In genomic region chr5:77774981-77775772, GRCh38 we compare ENCODE assay signal across 8 cellular contexts. TPM values are rescaled to one million over a fixed set of nuclear protein-coding genes. Genes with fewer than 3 reads are reported as not detected.
DNase-seq lines count a peak whose midpoint lies in the region; ATAC-seq, FAIRE-seq and TF ChIP-seq lines count a peak whose summit lies in the region.

No MANE protein-coding gene starts in this region.

- H3K56ac ChIP-seq in H9 (ENCODE audit: insufficient read length, low read depth, low read length), result no peak overlapping the region

- peak overlapping the region; percentile 83 for H3K4me2 ChIP-seq in H9 (ENCODE audit: insufficient read depth, insufficient read length, low read length)

- no peak overlapping the region for H2BK12ac ChIP-seq in H9 (ENCODE audit: insufficient read length, low read depth, low read length)

- H3K18ac ChIP-seq in H9 (ENCODE audit: insufficient read length, low read depth, low read length), result peak overlapping the region; percentile 91

- TF ChIP-seq CTCF in H9 (conservative IDR thresholded peaks at IDR 0.05), result no peak
- no peak for TF ChIP-seq CTCF in natural killer cell (IDR thresholded peaks at IDR 0.05)

- H3K9me3 Mint-ChIP-seq in H9 (no peaks in the 10 kb centered on the region), natural killer cell (no peaks in the 10 kb centered on the region)

- H3K23ac ChIP-seq in H9 (ENCODE audit: insufficient read length, low read depth, low read length), result no peak overlapping the region

- no peak overlapping the region for H2BK5ac ChIP-seq in H9 (ENCODE audit: insufficient read length, low read length)

- H3K9ac ChIP-seq in H9 (ENCODE audit: extremely low read depth, insufficient read length, low read length), result peak overlapping the region; percentile 84

- H2AK5ac ChIP-seq in H9 (ENCODE audit: insufficient read length, low read length), result no peak overlapping the region

- H2BK20ac ChIP-seq in H9 (ENCODE audit: low read depth, low read length, poor library complexity, severe bottlenecking), result no peak overlapping the region

- H3K4me1 ChIP-seq in H9 (ENCODE audit: insufficient read depth, low read length) (peaks cover 11% of the 10 kb centered on the region; the same call in 1 of the 2 replicates), ectodermal cell (ENCODE audit: control insufficient read depth, insufficient read depth, low read length) (peaks cover 13% of the 10 kb centered on the region)

- intact Hi-C loops in natural killer cell (cut with micrococcal nuclease), result loop anchor here (10.0 kb wide), 1 partner anchor 280 kb away; the partner anchor contains the start of gene WDR41

- ATAC-seq in natural killer cell (peak in 2 of 3 donors; percentile 23 to 35), HG02678 (IDR thresholded peaks at IDR 0.05; ENCODE audit: unreplicated experiment) (no peak)

- peaks cover 45 to 51% of the 10 kb centered on the region in 2 experiments for H3K4me1 Mint-ChIP-seq in H9
- peaks cover 39 to 44% of the 10 kb centered on the region in 2 donors for H3K4me1 Mint-ChIP-seq in natural killer cell

- no peak overlapping the region for H2BK120ac ChIP-seq in H9 (ENCODE audit: low read depth, low read length, poor library complexity, severe bottlenecking)

- H3K4me3 ChIP-seq in ectodermal cell (ENCODE audit: insufficient read depth, low read depth, low read length), result peak overlapping the region; percentile 87

- H3K27me3 Mint-ChIP-seq in H9 (ENCODE audit: low read depth) (peaks cover 12% of the 10 kb centered on the region), natural killer cell (ENCODE audit: low read depth in 2 of 2) (no peaks in the 10 kb centered on the region)

- peaks cover 2% of the 10 kb centered on the region; the same call in 1 of the 2 replicates for H3K27me3 ChIP-seq in H9 (ENCODE audit: insufficient read depth, low read length)
- H3K27me3 ChIP-seq in ectodermal cell (ENCODE audit: control insufficient read depth, insufficient read depth, low read length, poor library complexity, severe bottlenecking), result no peaks in the 10 kb centered on the region

- H2AFZ ChIP-seq in H9 (ENCODE audit: low read length), result no peak overlapping the region

- H3K27ac Mint-ChIP-seq in H9 (peak overlapping the region; percentile 26 to 98 (median 97); a peak in 6 of 7 replicates), natural killer cell (peak overlapping the region; percentile 90 to 98)

- H3K14ac ChIP-seq in H9 (ENCODE audit: insufficient read depth, low read length), result peak overlapping the region; percentile 88; the same call in 1 of the 2 replicates

- H3K79me2 ChIP-seq in H9 (ENCODE audit: insufficient read depth, low read length), result peaks cover 39% of the 10 kb centered on the region; the same call in 1 of the 2 replicates

- H4K8ac ChIP-seq in H9 (replicated peaks; ENCODE audit: insufficient read length, low read depth, low read length), result no peak overlapping the region

- H3K36me3 Mint-ChIP-seq in H9 (ENCODE audit: insufficient read depth in 1 of 3, low read depth in 3 of 3), result peaks cover 11 to 13% (median 12%) of the 10 kb centered on the region in 3 experiments; a peak in 5 of 7 replicates
- H3K36me3 Mint-ChIP-seq in natural killer cell, result no peaks in the 10 kb centered on the region

- H3K4ac ChIP-seq in H9 (ENCODE audit: low read depth, low read length), result no peak overlapping the region

- no peak overlapping the region for H3T11ph ChIP-seq in H9 (ENCODE audit: low read length)

- no peak for TF ChIP-seq POLR2A in GM12891 (IDR thresholded peaks at IDR 0.05; ENCODE audit: low read depth, low read length)
- no peak for TF ChIP-seq POLR2A in H54 (IDR thresholded peaks at IDR 0.05; ENCODE audit: low read depth, low read length)

- WGBS in H9 (ENCODE audit: extremely low coverage, insufficient read length, low lambda C conversion rate), result no CpG with 5 or more reads among the region's 13 CpGs
- 1 to 3% methylated on average over 12 to 13 of the region's 13 CpGs for WGBS in ectodermal cell, 2 experiments

- H4K91ac ChIP-seq in H9 (ENCODE audit: insufficient read length, low read depth, low read length), result no peak overlapping the region

- peaks cover 14% of the 10 kb centered on the region for H3K23me2 ChIP-seq in H9 (ENCODE audit: insufficient read length, low read depth, low read length, poor library complexity, severe bottlenecking)

- peaks cover 3% of the 10 kb centered on the region for H3K79me1 ChIP-seq in H9 (ENCODE audit: insufficient read depth, low read depth, low read length, poor library complexity, severe bottlenecking)

- FAIRE-seq in GM12891 (lab: Jason Lieb, UNC), result peak; percentile 59
- FAIRE-seq in H54 (lab: Jason Lieb, UNC), result no peak

- H3K36me3 ChIP-seq in ectodermal cell (ENCODE audit: control insufficient read depth, insufficient read depth, low read length), result no peaks in the 10 kb centered on the region

- H3K4me3 Mint-ChIP-seq in H9 (peak overlapping the region; percentile 90 to 91), natural killer cell (peak overlapping the region; percentile 97)

- H4K20me1 ChIP-seq in H9 (ENCODE audit: control insufficient read depth, insufficient read depth, insufficient read length), result no peaks in the 10 kb centered on the region

- H3K27ac ChIP-seq in H9 (ENCODE audit: insufficient read length, low read depth, low read length) (no peak overlapping the region), ectodermal cell (ENCODE audit: insufficient read depth, low read depth, low read length, poor library complexity, severe bottlenecking) (peak overlapping the region; percentile 77)

- no peak overlapping the region for H2BK15ac ChIP-seq in H9 (ENCODE audit: low read depth, low read length)

- no peak for DNase-seq in GM12891 (ENCODE audit: insufficient read length, low spot score)
- DNase-seq in H9, result no peak
- DNase-seq in OCI-M1 (lab: John Stamatoyannopoulos, UW), result peak; percentile 66
- no peak for DNase-seq in natural killer cell
- no peak for DNase-seq in H54 (ENCODE audit: insufficient read length, low spot score)
- no peak for DNase-seq in NCI-H1048 (lab: John Stamatoyannopoulos, UW)

- H4K5ac ChIP-seq in H9 (ENCODE audit: insufficient read length, low read depth, low read length), result no peak overlapping the region

- no peaks in the 10 kb centered on the region for H3K9me3 ChIP-seq in H9 (ENCODE audit: control insufficient read depth, low read depth, low read length)
- no peaks in the 10 kb centered on the region for H3K9me3 ChIP-seq in ectodermal cell (ENCODE audit: control insufficient read depth, low read length)

TF ChIP-seq in GM12891, 5 proteins besides CTCF, POLR2A, EP300 and RAD21:
- no peak for TF ChIP-seq SPI1 (IDR thresholded peaks at IDR 0.05; ENCODE audit: low read depth, low read length)
- no peak for TF ChIP-seq POLR2AphosphoS5 (IDR thresholded peaks at IDR 0.05; ENCODE audit: low read depth, low read length)
- no peak for TF ChIP-seq POU2F2 (IDR thresholded peaks at IDR 0.05; ENCODE audit: low read depth, low read length)
- no peak for TF ChIP-seq PAX5 (IDR thresholded peaks at IDR 0.05; ENCODE audit: insufficient read depth, low read length, severe bottlenecking)
- no peak for TF ChIP-seq TAF1 (IDR thresholded peaks at IDR 0.05; ENCODE audit: low read depth, low read length)

RNA-seq across cellular contexts. Expression of gene TBCA, which starts 1.0 kb away (rescaled TPM):
- polyA plus RNA-seq in GM12891 (2012; ENCODE audit: low read depth, missing spikeins), result 259 TPM
- total RNA-seq in H9 (2021) (326 and 330 TPM in 2 replicates), natural killer cell (10 to 100 TPM; 65.0 to 72.3 (median 70.7) TPM)
- polyA plus RNA-seq in ectodermal cell (2013, experiment 1 of 4), result 174 TPM
- polyA plus RNA-seq in ectodermal cell (2013, experiment 2 of 4), result 170 TPM
- 172 TPM for polyA plus RNA-seq in ectodermal cell (2013, experiment 3 of 4)
- 191 TPM for polyA plus RNA-seq in ectodermal cell (2013, experiment 4 of 4)
